In the genomic region with DNA sequence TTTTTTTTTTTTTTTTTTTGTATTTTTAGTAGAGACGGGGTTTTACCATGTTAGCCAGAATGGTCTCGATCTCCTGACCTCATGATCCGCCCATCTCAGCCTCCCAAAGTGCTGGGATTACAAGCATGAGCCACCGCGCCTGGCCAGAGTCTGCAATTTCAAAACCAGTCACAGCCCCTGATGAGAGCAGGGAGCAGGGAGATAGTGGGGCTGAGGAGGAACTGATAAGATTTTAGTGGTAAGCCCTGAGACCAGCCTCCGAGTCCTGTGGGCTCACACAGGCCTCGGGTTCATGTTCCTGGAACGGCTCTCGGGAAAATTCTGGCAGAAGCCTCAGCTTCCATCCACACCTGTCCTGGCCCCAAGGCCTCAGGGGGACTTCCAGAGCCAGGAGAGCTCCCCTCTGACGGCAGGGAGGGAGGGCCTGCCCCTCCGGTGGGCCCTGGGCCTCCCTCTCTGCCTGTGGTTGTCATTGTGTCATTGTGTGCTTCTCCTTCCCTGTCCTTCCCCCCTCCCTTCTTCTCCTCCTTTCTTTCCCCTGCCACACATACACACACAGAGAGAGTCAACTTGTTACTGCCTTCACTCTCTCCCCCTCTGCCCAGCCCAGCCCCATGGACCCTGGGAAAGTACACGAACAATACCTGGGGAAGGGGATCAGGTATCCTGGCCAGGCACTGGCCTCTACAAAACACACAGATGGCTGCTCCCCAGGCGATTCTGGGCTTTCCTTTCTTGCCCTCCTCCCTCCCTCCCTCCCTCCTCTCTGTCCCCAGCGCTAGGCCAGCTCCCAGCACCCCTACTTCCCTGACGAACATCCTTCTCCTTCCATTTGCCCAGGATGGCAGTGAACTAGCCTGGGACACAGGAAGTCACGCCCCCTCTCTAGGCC, we compare ENCODE assay signal across 1 cellular context.
TF ChIP-seq lines count a peak whose summit lies in the region.

No MANE protein-coding gene starts in this region.

TF ChIP-seq in K562, 482 proteins besides CTCF, POLR2A, EP300 and RAD21 (continued from another document and continues in another):
- TF ChIP-seq, protein P1, sequence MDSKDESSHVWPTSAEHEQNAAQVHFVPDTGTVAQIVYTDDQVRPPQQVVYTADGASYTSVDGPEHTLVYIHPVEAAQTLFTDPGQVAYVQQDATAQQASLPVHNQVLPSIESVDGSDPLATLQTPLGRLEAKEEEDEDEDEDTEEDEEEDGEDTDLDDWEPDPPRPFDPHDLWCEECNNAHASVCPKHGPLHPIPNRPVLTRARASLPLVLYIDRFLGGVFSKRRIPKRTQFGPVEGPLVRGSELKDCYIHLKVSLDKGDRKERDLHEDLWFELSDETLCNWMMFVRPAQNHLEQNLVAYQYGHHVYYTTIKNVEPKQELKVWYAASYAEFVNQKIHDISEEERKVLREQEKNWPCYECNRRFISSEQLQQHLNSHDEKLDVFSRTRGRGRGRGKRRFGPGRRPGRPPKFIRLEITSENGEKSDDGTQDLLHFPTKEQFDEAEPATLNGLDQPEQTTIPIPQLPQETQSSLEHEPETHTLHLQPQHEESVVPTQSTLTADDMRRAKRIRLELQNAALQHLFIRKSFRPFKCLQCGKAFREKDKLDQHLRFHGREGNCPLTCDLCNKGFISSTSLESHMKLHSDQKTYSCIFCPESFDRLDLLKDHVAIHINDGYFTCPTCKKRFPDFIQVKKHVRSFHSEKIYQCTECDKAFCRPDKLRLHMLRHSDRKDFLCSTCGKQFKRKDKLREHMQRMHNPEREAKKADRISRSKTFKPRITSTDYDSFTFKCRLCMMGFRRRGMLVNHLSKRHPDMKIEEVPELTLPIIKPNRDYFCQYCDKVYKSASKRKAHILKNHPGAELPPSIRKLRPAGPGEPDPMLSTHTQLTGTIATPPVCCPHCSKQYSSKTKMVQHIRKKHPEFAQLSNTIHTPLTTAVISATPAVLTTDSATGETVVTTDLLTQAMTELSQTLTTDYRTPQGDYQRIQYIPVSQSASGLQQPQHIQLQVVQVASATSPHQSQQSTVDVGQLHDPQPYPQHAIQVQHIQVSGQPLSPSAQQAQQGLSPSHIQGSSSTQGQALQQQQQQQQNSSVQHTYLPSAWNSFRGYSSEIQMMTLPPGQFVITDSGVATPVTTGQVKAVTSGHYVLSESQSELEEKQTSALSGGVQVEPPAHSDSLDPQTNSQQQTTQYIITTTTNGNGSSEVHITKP (IDR thresholded peaks at IDR 0.05; ENCODE audit: partially characterized antibody), result no peak
- no peak for TF ChIP-seq ZNF197 (CRISPR knock-in tag; IDR thresholded peaks at IDR 0.05; ENCODE audit: low read depth)
- TF ChIP-seq TAF15 (IDR thresholded peaks at IDR 0.05; ENCODE audit: low read depth, low read length), result no peak
- no peak for TF ChIP-seq RBBP5 (IDR thresholded peaks at IDR 0.05; ENCODE audit: borderline replicate concordance, insufficient read depth, low read length, poor library complexity, severe bottlenecking)
- TF ChIP-seq BRD9 (IDR thresholded peaks at IDR 0.05; ENCODE audit: low read depth, partially characterized antibody), result no peak
- TF ChIP-seq, protein P2, sequence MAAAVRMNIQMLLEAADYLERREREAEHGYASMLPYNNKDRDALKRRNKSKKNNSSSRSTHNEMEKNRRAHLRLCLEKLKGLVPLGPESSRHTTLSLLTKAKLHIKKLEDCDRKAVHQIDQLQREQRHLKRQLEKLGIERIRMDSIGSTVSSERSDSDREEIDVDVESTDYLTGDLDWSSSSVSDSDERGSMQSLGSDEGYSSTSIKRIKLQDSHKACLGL (CRISPR knock-in tag; IDR thresholded peaks at IDR 0.05; ENCODE audit: borderline replicate concordance, poor library complexity, severe bottlenecking), result no peak
- no peak for TF ChIP-seq CHD1 (IDR thresholded peaks at IDR 0.05; ENCODE audit: low read length)
- TF ChIP-seq, protein P3, sequence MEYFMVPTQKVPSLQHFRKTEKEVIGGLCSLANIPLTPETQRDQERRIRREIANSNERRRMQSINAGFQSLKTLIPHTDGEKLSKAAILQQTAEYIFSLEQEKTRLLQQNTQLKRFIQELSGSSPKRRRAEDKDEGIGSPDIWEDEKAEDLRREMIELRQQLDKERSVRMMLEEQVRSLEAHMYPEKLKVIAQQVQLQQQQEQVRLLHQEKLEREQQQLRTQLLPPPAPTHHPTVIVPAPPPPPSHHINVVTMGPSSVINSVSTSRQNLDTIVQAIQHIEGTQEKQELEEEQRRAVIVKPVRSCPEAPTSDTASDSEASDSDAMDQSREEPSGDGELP (CRISPR knock-in tag; IDR thresholded peaks at IDR 0.05; ENCODE audit: borderline replicate concordance), result peak; percentile 19; the same call in 1 of the 2 replicates
- TF ChIP-seq DNMT1 (IDR thresholded peaks at IDR 0.05), result no peak
- TF ChIP-seq ARID1B (IDR thresholded peaks at IDR 0.05), result peak; percentile 84
- no peak for TF ChIP-seq ZNF75A (CRISPR knock-in tag; IDR thresholded peaks at IDR 0.05)
- TF ChIP-seq PTTG1 (tag; IDR thresholded peaks at IDR 0.05; ENCODE audit: low read depth), result no peak
- no peak for TF ChIP-seq ZNF263 (CRISPR knock-in tag; IDR thresholded peaks at IDR 0.05; ENCODE audit: borderline replicate concordance)
- TF ChIP-seq, protein P4, sequence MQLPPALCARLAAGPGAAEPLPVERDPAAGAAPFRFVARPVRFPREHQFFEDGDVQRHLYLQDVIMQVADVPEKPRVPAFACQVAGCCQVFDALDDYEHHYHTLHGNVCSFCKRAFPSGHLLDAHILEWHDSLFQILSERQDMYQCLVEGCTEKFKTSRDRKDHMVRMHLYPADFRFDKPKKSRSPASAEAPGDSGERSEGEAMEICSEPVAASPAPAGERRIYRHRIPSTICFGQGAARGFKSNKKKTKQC (CRISPR knock-in tag; IDR thresholded peaks at IDR 0.05), result no peak
- no peak for TF ChIP-seq XRCC5 (IDR thresholded peaks at IDR 0.05; ENCODE audit: low read depth, low read length)
- no peak for TF ChIP-seq ZNF431 (CRISPR knock-in tag; IDR thresholded peaks at IDR 0.05)
- TF ChIP-seq, protein P5, sequence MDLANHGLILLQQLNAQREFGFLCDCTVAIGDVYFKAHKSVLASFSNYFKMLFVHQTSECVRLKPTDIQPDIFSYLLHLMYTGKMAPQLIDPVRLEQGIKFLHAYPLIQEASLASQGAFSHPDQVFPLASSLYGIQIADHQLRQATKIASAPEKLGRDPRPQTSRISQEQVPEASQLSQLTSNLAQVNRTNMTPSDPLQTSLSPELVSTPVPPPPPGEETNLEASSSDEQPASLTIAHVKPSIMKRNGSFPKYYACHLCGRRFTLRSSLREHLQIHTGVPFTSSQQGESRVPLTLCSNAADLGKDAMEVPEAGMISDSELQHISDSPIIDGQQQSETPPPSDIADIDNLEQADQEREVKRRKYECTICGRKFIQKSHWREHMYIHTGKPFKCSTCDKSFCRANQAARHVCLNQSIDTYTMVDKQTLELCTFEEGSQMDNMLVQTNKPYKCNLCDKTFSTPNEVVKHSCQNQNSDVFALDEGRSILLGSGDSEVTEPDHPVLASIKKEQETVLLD (IDR thresholded peaks at IDR 0.05), result no peak
- no peak for TF ChIP-seq ZKSCAN8 (CRISPR knock-in tag; IDR thresholded peaks at IDR 0.05)
- no peak for TF ChIP-seq GATAD2A (IDR thresholded peaks at IDR 0.05)
- TF ChIP-seq, protein P6, sequence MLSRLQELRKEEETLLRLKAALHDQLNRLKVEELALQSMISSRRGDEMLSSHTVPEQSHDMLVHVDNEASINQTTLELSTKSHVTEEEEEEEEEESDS (CRISPR knock-in tag; IDR thresholded peaks at IDR 0.05), result no peak
- no peak for TF ChIP-seq SMARCB1 (IDR thresholded peaks at IDR 0.05; ENCODE audit: insufficient read length, low read depth)
- TF ChIP-seq MCM2 (IDR thresholded peaks at IDR 0.05; ENCODE audit: low read depth), result no peak
- no peak for TF ChIP-seq EP400 (IDR thresholded peaks at IDR 0.05)
- TF ChIP-seq ZFP1 (CRISPR knock-in tag; IDR thresholded peaks at IDR 0.05), result no peak
- TF ChIP-seq, protein P7, sequence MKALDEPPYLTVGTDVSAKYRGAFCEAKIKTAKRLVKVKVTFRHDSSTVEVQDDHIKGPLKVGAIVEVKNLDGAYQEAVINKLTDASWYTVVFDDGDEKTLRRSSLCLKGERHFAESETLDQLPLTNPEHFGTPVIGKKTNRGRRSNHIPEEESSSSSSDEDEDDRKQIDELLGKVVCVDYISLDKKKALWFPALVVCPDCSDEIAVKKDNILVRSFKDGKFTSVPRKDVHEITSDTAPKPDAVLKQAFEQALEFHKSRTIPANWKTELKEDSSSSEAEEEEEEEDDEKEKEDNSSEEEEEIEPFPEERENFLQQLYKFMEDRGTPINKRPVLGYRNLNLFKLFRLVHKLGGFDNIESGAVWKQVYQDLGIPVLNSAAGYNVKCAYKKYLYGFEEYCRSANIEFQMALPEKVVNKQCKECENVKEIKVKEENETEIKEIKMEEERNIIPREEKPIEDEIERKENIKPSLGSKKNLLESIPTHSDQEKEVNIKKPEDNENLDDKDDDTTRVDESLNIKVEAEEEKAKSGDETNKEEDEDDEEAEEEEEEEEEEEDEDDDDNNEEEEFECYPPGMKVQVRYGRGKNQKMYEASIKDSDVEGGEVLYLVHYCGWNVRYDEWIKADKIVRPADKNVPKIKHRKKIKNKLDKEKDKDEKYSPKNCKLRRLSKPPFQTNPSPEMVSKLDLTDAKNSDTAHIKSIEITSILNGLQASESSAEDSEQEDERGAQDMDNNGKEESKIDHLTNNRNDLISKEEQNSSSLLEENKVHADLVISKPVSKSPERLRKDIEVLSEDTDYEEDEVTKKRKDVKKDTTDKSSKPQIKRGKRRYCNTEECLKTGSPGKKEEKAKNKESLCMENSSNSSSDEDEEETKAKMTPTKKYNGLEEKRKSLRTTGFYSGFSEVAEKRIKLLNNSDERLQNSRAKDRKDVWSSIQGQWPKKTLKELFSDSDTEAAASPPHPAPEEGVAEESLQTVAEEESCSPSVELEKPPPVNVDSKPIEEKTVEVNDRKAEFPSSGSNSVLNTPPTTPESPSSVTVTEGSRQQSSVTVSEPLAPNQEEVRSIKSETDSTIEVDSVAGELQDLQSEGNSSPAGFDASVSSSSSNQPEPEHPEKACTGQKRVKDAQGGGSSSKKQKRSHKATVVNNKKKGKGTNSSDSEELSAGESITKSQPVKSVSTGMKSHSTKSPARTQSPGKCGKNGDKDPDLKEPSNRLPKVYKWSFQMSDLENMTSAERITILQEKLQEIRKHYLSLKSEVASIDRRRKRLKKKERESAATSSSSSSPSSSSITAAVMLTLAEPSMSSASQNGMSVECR (CRISPR knock-in tag; IDR thresholded peaks at IDR 0.05), result no peak
- TF ChIP-seq, protein P8, sequence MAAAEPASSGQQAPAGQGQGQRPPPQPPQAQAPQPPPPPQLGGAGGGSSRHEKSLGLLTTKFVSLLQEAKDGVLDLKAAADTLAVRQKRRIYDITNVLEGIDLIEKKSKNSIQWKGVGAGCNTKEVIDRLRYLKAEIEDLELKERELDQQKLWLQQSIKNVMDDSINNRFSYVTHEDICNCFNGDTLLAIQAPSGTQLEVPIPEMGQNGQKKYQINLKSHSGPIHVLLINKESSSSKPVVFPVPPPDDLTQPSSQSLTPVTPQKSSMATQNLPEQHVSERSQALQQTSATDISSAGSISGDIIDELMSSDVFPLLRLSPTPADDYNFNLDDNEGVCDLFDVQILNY (CRISPR knock-in tag; IDR thresholded peaks at IDR 0.05), result no peak
- peak; percentile 81 for TF ChIP-seq CBFA2T3 (IDR thresholded peaks at IDR 0.05)
- TF ChIP-seq LCOR (CRISPR knock-in tag; IDR thresholded peaks at IDR 0.05), result no peak
- peak; percentile 58 for TF ChIP-seq SMARCA4 (IDR thresholded peaks at IDR 0.05)
- TF ChIP-seq, protein P9, sequence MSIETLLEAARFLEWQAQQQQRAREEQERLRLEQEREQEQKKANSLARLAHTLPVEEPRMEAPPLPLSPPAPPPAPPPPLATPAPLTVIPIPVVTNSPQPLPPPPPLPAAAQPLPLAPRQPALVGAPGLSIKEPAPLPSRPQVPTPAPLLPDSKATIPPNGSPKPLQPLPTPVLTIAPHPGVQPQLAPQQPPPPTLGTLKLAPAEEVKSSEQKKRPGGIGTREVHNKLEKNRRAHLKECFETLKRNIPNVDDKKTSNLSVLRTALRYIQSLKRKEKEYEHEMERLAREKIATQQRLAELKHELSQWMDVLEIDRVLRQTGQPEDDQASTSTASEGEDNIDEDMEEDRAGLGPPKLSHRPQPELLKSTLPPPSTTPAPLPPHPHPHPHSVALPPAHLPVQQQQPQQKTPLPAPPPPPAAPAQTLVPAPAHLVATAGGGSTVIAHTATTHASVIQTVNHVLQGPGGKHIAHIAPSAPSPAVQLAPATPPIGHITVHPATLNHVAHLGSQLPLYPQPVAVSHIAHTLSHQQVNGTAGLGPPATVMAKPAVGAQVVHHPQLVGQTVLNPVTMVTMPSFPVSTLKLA (conservative IDR thresholded peaks at IDR 0.05), result no peak
- TF ChIP-seq TRIM28 (IDR thresholded peaks at IDR 0.05), result no peak
- TF ChIP-seq SMARCE1 (IDR thresholded peaks at IDR 0.05), result peak; percentile 54; the same call in 1 of the 2 replicates
- TF ChIP-seq, protein P10, sequence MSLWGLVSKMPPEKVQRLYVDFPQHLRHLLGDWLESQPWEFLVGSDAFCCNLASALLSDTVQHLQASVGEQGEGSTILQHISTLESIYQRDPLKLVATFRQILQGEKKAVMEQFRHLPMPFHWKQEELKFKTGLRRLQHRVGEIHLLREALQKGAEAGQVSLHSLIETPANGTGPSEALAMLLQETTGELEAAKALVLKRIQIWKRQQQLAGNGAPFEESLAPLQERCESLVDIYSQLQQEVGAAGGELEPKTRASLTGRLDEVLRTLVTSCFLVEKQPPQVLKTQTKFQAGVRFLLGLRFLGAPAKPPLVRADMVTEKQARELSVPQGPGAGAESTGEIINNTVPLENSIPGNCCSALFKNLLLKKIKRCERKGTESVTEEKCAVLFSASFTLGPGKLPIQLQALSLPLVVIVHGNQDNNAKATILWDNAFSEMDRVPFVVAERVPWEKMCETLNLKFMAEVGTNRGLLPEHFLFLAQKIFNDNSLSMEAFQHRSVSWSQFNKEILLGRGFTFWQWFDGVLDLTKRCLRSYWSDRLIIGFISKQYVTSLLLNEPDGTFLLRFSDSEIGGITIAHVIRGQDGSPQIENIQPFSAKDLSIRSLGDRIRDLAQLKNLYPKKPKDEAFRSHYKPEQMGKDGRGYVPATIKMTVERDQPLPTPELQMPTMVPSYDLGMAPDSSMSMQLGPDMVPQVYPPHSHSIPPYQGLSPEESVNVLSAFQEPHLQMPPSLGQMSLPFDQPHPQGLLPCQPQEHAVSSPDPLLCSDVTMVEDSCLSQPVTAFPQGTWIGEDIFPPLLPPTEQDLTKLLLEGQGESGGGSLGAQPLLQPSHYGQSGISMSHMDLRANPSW (CRISPR knock-in tag; IDR thresholded peaks at IDR 0.05), result no peak
- TF ChIP-seq, protein P11, sequence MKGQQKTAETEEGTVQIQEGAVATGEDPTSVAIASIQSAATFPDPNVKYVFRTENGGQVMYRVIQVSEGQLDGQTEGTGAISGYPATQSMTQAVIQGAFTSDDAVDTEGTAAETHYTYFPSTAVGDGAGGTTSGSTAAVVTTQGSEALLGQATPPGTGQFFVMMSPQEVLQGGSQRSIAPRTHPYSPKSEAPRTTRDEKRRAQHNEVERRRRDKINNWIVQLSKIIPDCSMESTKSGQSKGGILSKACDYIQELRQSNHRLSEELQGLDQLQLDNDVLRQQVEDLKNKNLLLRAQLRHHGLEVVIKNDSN (CRISPR knock-in tag; IDR thresholded peaks at IDR 0.05), result no peak
- TF ChIP-seq, protein P12, sequence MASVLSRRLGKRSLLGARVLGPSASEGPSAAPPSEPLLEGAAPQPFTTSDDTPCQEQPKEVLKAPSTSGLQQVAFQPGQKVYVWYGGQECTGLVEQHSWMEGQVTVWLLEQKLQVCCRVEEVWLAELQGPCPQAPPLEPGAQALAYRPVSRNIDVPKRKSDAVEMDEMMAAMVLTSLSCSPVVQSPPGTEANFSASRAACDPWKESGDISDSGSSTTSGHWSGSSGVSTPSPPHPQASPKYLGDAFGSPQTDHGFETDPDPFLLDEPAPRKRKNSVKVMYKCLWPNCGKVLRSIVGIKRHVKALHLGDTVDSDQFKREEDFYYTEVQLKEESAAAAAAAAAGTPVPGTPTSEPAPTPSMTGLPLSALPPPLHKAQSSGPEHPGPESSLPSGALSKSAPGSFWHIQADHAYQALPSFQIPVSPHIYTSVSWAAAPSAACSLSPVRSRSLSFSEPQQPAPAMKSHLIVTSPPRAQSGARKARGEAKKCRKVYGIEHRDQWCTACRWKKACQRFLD (CRISPR knock-in tag; IDR thresholded peaks at IDR 0.05), result no peak
- TF ChIP-seq ZNF830 (CRISPR knock-in tag; IDR thresholded peaks at IDR 0.05), result no peak
- no peak for TF ChIP-seq SNIP1 (IDR thresholded peaks at IDR 0.05; ENCODE audit: low read depth)
- peak; percentile 13; the same call in 1 of the 2 replicates for TF ChIP-seq ESRRA (IDR thresholded peaks at IDR 0.05; ENCODE audit: borderline replicate concordance, low read depth)
